In genomic region chr3:73614385-73614784, GRCh38 we compare ENCODE assay signal across 13 cellular contexts. TPM values are rescaled to one million over a fixed set of nuclear protein-coding genes. Genes with fewer than 3 reads are reported as not detected.
DNase-seq lines count a peak whose midpoint lies in the region; ATAC-seq and TF ChIP-seq lines count a peak whose summit lies in the region.
"Had no signal": no experiment of that assay in that cellular context is flagged by ENCODE, and none has a peak within 500 bp of the region (broad histone marks: within the 10 kb centered on the region; RNA-seq: fewer than 3 reads in every experiment).

No MANE protein-coding gene starts in this region.

- no peaks in the 10 kb centered on the region for H3K9me3 Mint-ChIP-seq in activated CD4-positive, alpha-beta memory T cell treated with anti-CD3 and anti-CD28 coated beads for 36 hours
- H3K9me3 Mint-ChIP-seq: activated CD4-positive, alpha-beta T cell treated with anti-CD3 and anti-CD28 coated beads, Interleukin-2, amount 10 ng/mL, durations not matched to agents 24 days and 14 days had no signal

- CTCF ChIA-PET in activated CD4-positive, alpha-beta memory T cell treated with anti-CD3 and anti-CD28 coated beads for 36 hours (lab: Charles Lee) = no interaction called here

- in situ Hi-C loops in astrocyte of the spinal cord (cut with HindIII; ENCODE audit: low sequenced_read_pairs) (no loop called here), gastrocnemius medialis (cut with MboI; ENCODE audit: low sequenced_read_pairs in 4 of 4) (no loop called here)

- H3K4me1 Mint-ChIP-seq in activated CD4-positive, alpha-beta memory T cell treated with anti-CD3 and anti-CD28 coated beads for 36 hours (ENCODE audit: low read depth) = no peaks in the 10 kb centered on the region
- no peaks in the 10 kb centered on the region for H3K4me1 Mint-ChIP-seq in T-helper 17 cell
- H3K4me1 Mint-ChIP-seq: activated CD4-positive, alpha-beta T cell treated with anti-CD3 and anti-CD28 coated beads, Interleukin-2, amount 10 ng/mL, durations not matched to agents 24 days and 14 days had no signal

- no peaks in the 10 kb centered on the region for H3K27me3 ChIP-seq in HL-60 (ENCODE audit: insufficient read depth, poor library complexity, severe bottlenecking)
- H3K27me3 ChIP-seq in gastrocnemius medialis = no peaks in the 10 kb centered on the region

- no peak overlapping the region for H3K27ac Mint-ChIP-seq in activated CD4-positive, alpha-beta memory T cell treated with anti-CD3 and anti-CD28 coated beads for 36 hours
- H3K27ac Mint-ChIP-seq in T-helper 17 cell = no peak overlapping the region
- H3K27ac Mint-ChIP-seq: activated CD4-positive, alpha-beta T cell treated with anti-CD3 and anti-CD28 coated beads, Interleukin-2, amount 10 ng/mL, durations not matched to agents 24 days and 14 days; activated naive CD8-positive, alpha-beta T cell had no signal

- no peaks in the 10 kb centered on the region for H3K36me3 Mint-ChIP-seq in activated CD4-positive, alpha-beta memory T cell treated with anti-CD3 and anti-CD28 coated beads for 36 hours
- H3K36me3 Mint-ChIP-seq in T-helper 17 cell (ENCODE audit: low read depth) = no peaks in the 10 kb centered on the region
- H3K36me3 Mint-ChIP-seq: activated naive CD8-positive, alpha-beta T cell had no signal

- no peak for TF ChIP-seq POLR2A in gastrocnemius medialis (IDR thresholded peaks at IDR 0.05)

- POLR2A ChIA-PET in activated CD4-positive, alpha-beta memory T cell treated with anti-CD3 and anti-CD28 coated beads for 36 hours (lab: Charles Lee) = no interaction called here

- H3K27me3 Mint-ChIP-seq in activated CD4-positive, alpha-beta memory T cell treated with anti-CD3 and anti-CD28 coated beads for 36 hours = no peaks in the 10 kb centered on the region
- no peaks in the 10 kb centered on the region for H3K27me3 Mint-ChIP-seq in T-helper 17 cell
- H3K27me3 Mint-ChIP-seq: activated naive CD8-positive, alpha-beta T cell had no signal

- no peaks in the 10 kb centered on the region for H3K36me3 ChIP-seq in gastrocnemius medialis

- ATAC-seq in left ventricle myocardium superior (peak; percentile 75), gastrocnemius medialis (peak; percentile 86 to 89), T-helper 17 cell (no peak)
- ATAC-seq: HCT116 had no signal

- no peaks in the 10 kb centered on the region for H3K9me3 ChIP-seq in gastrocnemius medialis
- H3K9me3 ChIP-seq in T-helper 17 cell (ENCODE audit: control insufficient read depth, low read length, poor library complexity, severe bottlenecking) = no peaks in the 10 kb centered on the region

- H3K27ac ChIP-seq in HL-60 (replicated peaks) (peak overlapping the region; percentile 47), gastrocnemius medialis (peak overlapping the region; percentile 71 to 94 (median 84))

- H3K4me3 ChIP-seq in HL-60 (replicated peaks; ENCODE audit: insufficient read depth, low read length) (no peak overlapping the region), astrocyte of the spinal cord (ENCODE audit: low read depth, low read length) (no peak overlapping the region), gastrocnemius medialis (no peak overlapping the region)

- DNase-seq in HL-60 (ENCODE audit: low read depth in 1 of 2, low spot score in 1 of 2) (peak; percentile 8 to 56), astrocyte of the spinal cord (ENCODE audit: low read depth, low spot score) (peak; percentile 87), left ventricle myocardium superior (no peak), gastrocnemius medialis (peak; percentile 77 to 78), NCI-H1105 treated with DMSO at 0.1 percent for 48 hours (lab: John Stamatoyannopoulos, UW) (no peak), T-helper 17 cell (no peak)
- DNase-seq in activated CD4-positive, alpha-beta memory T cell treated with anti-CD3 and anti-CD28 coated beads for 36 hours = no peak
- no peak for DNase-seq in central memory CD4-positive, alpha-beta T cell
- DNase-seq: activated CD4-positive, alpha-beta T cell treated with anti-CD3 and anti-CD28 coated beads, Interleukin-2, amount 10 ng/mL, durations not matched to agents 24 days and 14 days; foreskin melanocyte; NCI-H187 treated with DMSO at 0.1 percent for 48 hours had no signal

- H3K4me3 Mint-ChIP-seq in activated CD4-positive, alpha-beta memory T cell treated with anti-CD3 and anti-CD28 coated beads for 36 hours = no peak overlapping the region
- no peak overlapping the region for H3K4me3 Mint-ChIP-seq in T-helper 17 cell
- H3K4me3 Mint-ChIP-seq: activated CD4-positive, alpha-beta T cell treated with anti-CD3 and anti-CD28 coated beads, Interleukin-2, amount 10 ng/mL, durations not matched to agents 24 days and 14 days; activated naive CD8-positive, alpha-beta T cell had no signal

- peaks cover 80 to 88% of the 10 kb centered on the region in 2 donors for H3K4me1 ChIP-seq in gastrocnemius medialis

- intact Hi-C loops in left ventricle myocardium superior (cut with micrococcal nuclease) (no loop called here), gastrocnemius medialis (cut with DNase I; ENCODE audit: low total_unique reads) (no loop called here)
- intact Hi-C loops in activated CD4-positive, alpha-beta memory T cell treated with anti-CD3 and anti-CD28 coated beads for 36 hours (cut with micrococcal nuclease) = no loop called here

- TF ChIP-seq CTCF in HL-60 (IDR thresholded peaks at IDR 0.05; ENCODE audit: insufficient read depth, low read length) = no peak
- no peak for TF ChIP-seq CTCF in astrocyte of the spinal cord (IDR thresholded peaks at IDR 0.05; ENCODE audit: low read depth, low read length)
- no peak for TF ChIP-seq CTCF in gastrocnemius medialis (IDR thresholded peaks at IDR 0.05 in 4 of 5, conservative IDR thresholded peaks at IDR 0.05 in 1 of 5)

RNA-seq across cellular contexts. Expression of gene PDZRN3, which starts 10.4 kb away (rescaled TPM):
- total RNA-seq in left ventricle myocardium superior (147 TPM), gastrocnemius medialis (10 to 100 TPM in 3 of 4 donors, 1 to 10 TPM in 1; 9.1 to 30.3 (median 24.7) TPM), T-helper 17 cell (not detected)
- not detected for total RNA-seq in activated CD4-positive, alpha-beta memory T cell treated with anti-CD3 and anti-CD28 coated beads for 36 hours
- total RNA-seq: activated CD4-positive, alpha-beta T cell treated with anti-CD3 and anti-CD28 coated beads, Interleukin-2, amount 10 ng/mL, durations not matched to agents 24 days and 14 days had no signal

Comparison
In these comparisons a context has a peak if more than half of its experiments do, and no peak if none do; other contexts are left out.
1. DNase-seq: peak in HL-60 (2 of 2), astrocyte of the spinal cord (single experiment) and gastrocnemius medialis (2 of 2); none in left ventricle myocardium superior (single experiment), activated CD4-positive, alpha-beta memory T cell treated with anti-CD3 and anti-CD28 coated beads for 36 hours (single experiment), NCI-H1105 treated with DMSO at 0.1 percent for 48 hours (single experiment), central memory CD4-positive, alpha-beta T cell (single experiment) and T-helper 17 cell (0 of 3).
2. RNA of gene PDZRN3, which starts 10.4 kb away (total RNA-seq): 147 TPM in left ventricle myocardium superior (single experiment) and 9.1 to 30.3 TPM in gastrocnemius medialis; not detected in activated CD4-positive, alpha-beta memory T cell treated with anti-CD3 and anti-CD28 coated beads for 36 hours and not detected in T-helper 17 cell; every median in the first group is over 10 times any median in the second.